Comparison of ENCODE assay signal across 11 cellular contexts in genomic region chr5:115962239-115962564, GRCh38. TPM values are rescaled to one million over a fixed set of nuclear protein-coding genes. Genes with fewer than 3 reads are reported as not detected.
DNase-seq lines count a peak whose midpoint lies in the region; ATAC-seq and TF ChIP-seq lines count a peak whose summit lies in the region.
"Had no signal": no experiment of that assay in that cellular context is flagged by ENCODE, and none has a peak within 500 bp of the region (broad histone marks: within the 10 kb centered on the region; RNA-seq: fewer than 3 reads in every experiment).

TSS of gene LVRN (plus strand) at chr5:115962475. CDS start at chr5:115962618, 143 bp downstream.

- H3K27ac ChIP-seq in CD4-positive, alpha-beta memory T cell (ENCODE audit: low read depth, low read length): no peak within 1 kb of the TSS
- no peak within 1 kb of the TSS for H3K27ac ChIP-seq in rectal smooth muscle tissue (ENCODE audit: low read depth, low read length)

- H3K4me1 ChIP-seq in CD4-positive, alpha-beta memory T cell (ENCODE audit: insufficient read depth, low read length): no peaks in the 10 kb centered on the region
- no peaks in the 10 kb centered on the region for H3K4me1 ChIP-seq in rectal smooth muscle tissue (ENCODE audit: control insufficient read depth, insufficient read depth, low read length)

- peaks cover 39 to 47% of the 10 kb centered on the region in 2 donors for H3K27me3 Mint-ChIP-seq in CD4-positive, alpha-beta memory T cell
- H3K27me3 Mint-ChIP-seq in WTC11 (ENCODE audit: low read depth): peaks cover 72% of the 10 kb centered on the region
- H3K27me3 Mint-ChIP-seq in glutamatergic neuron (ENCODE audit: unreplicated experiment): peaks cover 13% of the 10 kb centered on the region

- peaks cover 2 to 18% (median 4%) of the 10 kb centered on the region in 4 donors for H3K4me1 Mint-ChIP-seq in CD4-positive, alpha-beta memory T cell
- H3K4me1 Mint-ChIP-seq in WTC11 (peaks cover 6% of the 10 kb centered on the region), glutamatergic neuron (ENCODE audit: low read depth, unreplicated experiment) (peaks cover 2% of the 10 kb centered on the region)

- peaks cover 0 to 5% (median under 1%) of the 10 kb centered on the region in 8 donors for H3K9me3 Mint-ChIP-seq in CD4-positive, alpha-beta memory T cell
- no peaks in the 10 kb centered on the region for H3K9me3 Mint-ChIP-seq in WTC11
- peaks cover 2% of the 10 kb centered on the region for H3K9me3 Mint-ChIP-seq in glutamatergic neuron (ENCODE audit: unreplicated experiment)

- peaks cover 19% of the 10 kb centered on the region for H3K27me3 ChIP-seq in CD4-positive, alpha-beta memory T cell (ENCODE audit: insufficient read depth, low read length)
- H3K27me3 ChIP-seq in rectal smooth muscle tissue (ENCODE audit: control insufficient read depth, insufficient read depth, low read length): peaks cover 22% of the 10 kb centered on the region

- CTCF ChIA-PET in CD4-positive, alpha-beta memory T cell (lab: Charles Lee; ENCODE audit: partially characterized antibody): no interaction called here
- CTCF ChIA-PET in WTC11 (lab: Charles Lee): interaction anchor here (0.7 to 2.6 kb wide), 21 partner anchors 8 to 388 kb away, joined by 3 to 8 read pairs (median 4); no protein-coding TSS in a partner anchor

- no peak for DNase-seq in CD4-positive, alpha-beta memory T cell
- DNase-seq in WTC11 (ENCODE audit: low spot score) (no peak), glutamatergic neuron (no peak), NOMO-1 treated with dmso at 0.1 percent for 144 hours (lab: John Stamatoyannopoulos, UW; ENCODE audit: unreplicated experiment) (no peak), amniotic stem cell (lab: John Stamatoyannopoulos, UW) (no peak)
- DNase-seq in effector CD4-positive, alpha-beta T cell: no peak
- no peak for DNase-seq in stimulated activated naive CD4-positive, alpha-beta T cell (lab: John Stamatoyannopoulos, UW)
- DNase-seq: NCI-H2171 treated with DMSO at 0.1 percent for 48 hours, T-helper 1 cell had no signal

- POLR2A ChIA-PET in CD4-positive, alpha-beta memory T cell (lab: Charles Lee; ENCODE audit: partially characterized antibody): no interaction called here
- POLR2A ChIA-PET in WTC11 (lab: Charles Lee): interaction anchor here (0.6 to 1.4 kb wide), 2 partner anchors 95 to 418 kb away, joined by 3 read pairs; partner anchors contain the start of gene FEM1C

- H3K36me3 ChIP-seq in CD4-positive, alpha-beta memory T cell (ENCODE audit: insufficient read depth, low read length): no peaks in the 10 kb centered on the region
- H3K36me3 ChIP-seq in rectal smooth muscle tissue (ENCODE audit: control insufficient read depth, insufficient read depth, low read length): no peaks in the 10 kb centered on the region

- H3K27ac Mint-ChIP-seq in CD4-positive, alpha-beta memory T cell: no peak within 1 kb of the TSS
- no peak within 1 kb of the TSS for H3K27ac Mint-ChIP-seq in WTC11
- no peak within 1 kb of the TSS for H3K27ac Mint-ChIP-seq in glutamatergic neuron (ENCODE audit: unreplicated experiment)

- H3K4me3 ChIP-seq in CD4-positive, alpha-beta memory T cell (ENCODE audit: low read length in 2 of 2): no peak within 1 kb of the TSS
- H3K4me3 ChIP-seq in rectal smooth muscle tissue (ENCODE audit: low read length): peak within 1 kb of the TSS; percentile 52
- H3K4me3 ChIP-seq: mucosa of descending colon had no signal

- no peak within 1 kb of the TSS for H3K9ac ChIP-seq in rectal smooth muscle tissue (ENCODE audit: low read length)

- peak within 1 kb of the TSS in 5 of 8 donors; percentile 21 to 64 (median 44) for H3K4me3 Mint-ChIP-seq in CD4-positive, alpha-beta memory T cell
- H3K4me3 Mint-ChIP-seq in WTC11 (peak within 1 kb of the TSS; percentile 62), glutamatergic neuron (ENCODE audit: unreplicated experiment) (peak within 1 kb of the TSS; percentile 66)

- no peaks in the 10 kb centered on the region for H3K36me3 Mint-ChIP-seq in CD4-positive, alpha-beta memory T cell
- H3K36me3 Mint-ChIP-seq in WTC11 (no peaks in the 10 kb centered on the region), glutamatergic neuron (ENCODE audit: unreplicated experiment) (no peaks in the 10 kb centered on the region)

- H3K9me3 ChIP-seq in CD4-positive, alpha-beta memory T cell (ENCODE audit: control insufficient read depth in 1 of 2, low read length in 2 of 2): no peaks in the 10 kb centered on the region
- H3K9me3 ChIP-seq: mucosa of descending colon had no signal

- TF ChIP-seq CTCF in WTC11 (IDR thresholded peaks at IDR 0.05) (no peak), glutamatergic neuron (IDR thresholded peaks at IDR 0.05; ENCODE audit: partially characterized antibody, unreplicated experiment) (no peak)

- intact Hi-C loops in CD4-positive, alpha-beta memory T cell (cut with micrococcal nuclease): no loop called here

- peak; percentile 28 for ATAC-seq in WTC11

TF ChIP-seq in WTC11, 78 proteins besides CTCF, POLR2A, EP300 and RAD21:
- no peak for TF ChIP-seq E2F1 (CRISPR knock-in tag; IDR thresholded peaks at IDR 0.05)
- TF ChIP-seq NFYB (CRISPR knock-in tag; conservative IDR thresholded peaks at IDR 0.05; ENCODE audit: low read depth): no peak
- no peak for TF ChIP-seq FOXP1 (CRISPR knock-in tag; IDR thresholded peaks at IDR 0.05; ENCODE audit: borderline replicate concordance)
- no peak for TF ChIP-seq ARID4B (CRISPR knock-in tag; IDR thresholded peaks at IDR 0.05; ENCODE audit: borderline replicate concordance)
- no peak for TF ChIP-seq ESRRA (CRISPR knock-in tag; IDR thresholded peaks at IDR 0.05; ENCODE audit: borderline replicate concordance)

RNA-seq across cellular contexts. Expression of gene LVRN, which starts in this region (rescaled TPM):
- total RNA-seq in CD4-positive, alpha-beta memory T cell: not detected
- not detected for polyA plus RNA-seq in CD4-positive, alpha-beta memory T cell
- total RNA-seq in WTC11 (2021) (0.13 to 0.32 TPM (median 0.27 TPM) in 3 replicates), glutamatergic neuron (ENCODE audit: unreplicated experiment) (0.59 TPM)

Comparison
In these comparisons a context has a peak if more than half of its experiments do, and no peak if none do; other contexts are left out.
1. Peak in ATAC-seq in WTC11; RNA of the gene not detected or under 1 TPM.